13 cellular contexts compared by ENCODE assay signal in genomic region chr16:17784073-17784472, GRCh38.
DNase-seq lines count a peak whose midpoint lies in the region; ATAC-seq, FAIRE-seq and TF ChIP-seq lines count a peak whose summit lies in the region.
"Had no signal": no experiment of that assay in that cellular context is flagged by ENCODE, and none has a peak within 500 bp of the region (broad histone marks: within the 10 kb centered on the region; RNA-seq: fewer than 3 reads in every experiment).

No MANE protein-coding gene starts in this region.

- H3K4me1 Mint-ChIP-seq in mesothelial cell of epicardium = peaks cover 4% of the 10 kb centered on the region

- no peaks in the 10 kb centered on the region for H4K20me1 ChIP-seq in GM12878 (ENCODE audit: control insufficient read depth, insufficient read depth)

- no TSS peak for BruUV-seq in GM12878 (replicated peaks; lab: Mats Ljungman, UMichigan)

- no peaks in the 10 kb centered on the region for H3K9me3 ChIP-seq in GM12878 (replicated peaks; ENCODE audit: control insufficient read depth, insufficient read depth, low read length)
- no peaks in the 10 kb centered on the region for H3K9me3 ChIP-seq in esophagus squamous epithelium
- H3K9me3 ChIP-seq: left lung, suprapubic skin had no signal

- no peak overlapping the region for H3K4me3 ChIP-seq in NB4 (ENCODE audit: low read depth, low read length)
- H3K4me3 ChIP-seq in GM12878 = no peak overlapping the region
- no peak overlapping the region for H3K4me3 ChIP-seq in esophagus squamous epithelium
- H3K4me3 ChIP-seq: left lung, suprapubic skin had no signal

- H3K36me3 ChIP-seq in GM12878 (ENCODE audit: control insufficient read depth in 2 of 2, insufficient read depth in 2 of 2, low read length in 1 of 2) (no peaks in the 10 kb centered on the region), esophagus squamous epithelium (no peaks in the 10 kb centered on the region)
- H3K36me3 ChIP-seq: left lung, suprapubic skin had no signal

- TF ChIP-seq CTCF in NB4 (IDR thresholded peaks at IDR 0.05; ENCODE audit: low read depth, low read length) = no peak
- TF ChIP-seq CTCF in GM12878 (IDR thresholded peaks at IDR 0.05 in 2 of 3, conservative IDR thresholded peaks at IDR 0.05 in 1 of 3; ENCODE audit: control insufficient read depth in 2 of 3, extremely low read depth in 1 of 3, insufficient read depth in 1 of 3, low read depth in 3 of 3, low read length in 3 of 3) = no peak
- no peak for TF ChIP-seq CTCF in mesothelial cell of epicardium (IDR thresholded peaks at IDR 0.05; ENCODE audit: unreplicated experiment)
- TF ChIP-seq CTCF in esophagus squamous epithelium (IDR thresholded peaks at IDR 0.05) = no peak

- H3K27ac ChIP-seq in GM12878 (ENCODE audit: control insufficient read depth, insufficient read depth) (no peak overlapping the region), esophagus squamous epithelium (no peak overlapping the region)
- H3K27ac ChIP-seq: left lung, suprapubic skin had no signal

- H3K9ac ChIP-seq in GM12878 (ENCODE audit: control insufficient read depth, insufficient read depth, low read length) = no peak overlapping the region

- TF ChIP-seq EP300 in GM12878 (IDR thresholded peaks at IDR 0.05; ENCODE audit: borderline replicate concordance in 1 of 2, control insufficient read depth in 1 of 2, low read depth in 2 of 2, low read length in 2 of 2) = no peak

- CTCF ChIA-PET in GM12878 (lab: Yijun Ruan, JAX) = no interaction called here

- TF ChIP-seq RAD21 in GM12878 (IDR thresholded peaks at IDR 0.05; ENCODE audit: insufficient read depth, low read depth, low read length) = no peak

- no peak overlapping the region for H2AFZ ChIP-seq in GM12878 (ENCODE audit: control insufficient read depth, low read depth, low read length)

- H3K27ac Mint-ChIP-seq in mesothelial cell of epicardium = no peak overlapping the region
- H3K27ac Mint-ChIP-seq: activated T-cell treated with anti-CD3 and anti-CD28 coated beads, Interleukin-2, amount 50 U/mL, for 24 hours had no signal

- 30% methylated on average over 6 of the region's 6 CpGs for WGBS in GM12878 (ENCODE audit: insufficient coverage, insufficient replicate concordance, low lambda C conversion rate, missing lambda C conversion rate)
- 15 to 16% methylated on average over 6 of the region's 6 CpGs for WGBS in esophagus squamous epithelium, 2 donors

- SMC1A ChIA-PET in GM12878 (lab: Charles Lee; ENCODE audit: uncharacterized antibody, unreplicated experiment) = no interaction called here

- intact Hi-C loops in GM12878 (cut with micrococcal nuclease; ENCODE audit: unreplicated experiment) (no loop called here), esophagus squamous epithelium (cut with DNase I) (no loop called here)

- no peaks in the 10 kb centered on the region for H3K4me1 ChIP-seq in GM12878 (ENCODE audit: control insufficient read depth, insufficient read depth, low read length)
- no peaks in the 10 kb centered on the region for H3K4me1 ChIP-seq in esophagus squamous epithelium
- H3K4me1 ChIP-seq: left lung, suprapubic skin had no signal

- no peaks in the 10 kb centered on the region for H3K79me2 ChIP-seq in GM12878 (ENCODE audit: control insufficient read depth, insufficient read depth, low read length)

- H3K4me3 Mint-ChIP-seq in mesothelial cell of epicardium = no peak overlapping the region
- H3K4me3 Mint-ChIP-seq: activated T-cell treated with anti-CD3 and anti-CD28 coated beads, Interleukin-2, amount 50 U/mL, for 24 hours had no signal

- POLR2A ChIA-PET in GM12878 (lab: Charles Lee) = no interaction called here

- TF ChIP-seq POLR2A in NB4 (IDR thresholded peaks at IDR 0.05; ENCODE audit: extremely low read depth, insufficient read length) (no peak), GM12878 (IDR thresholded peaks at IDR 0.05; ENCODE audit: low read depth, low read length) (no peak), esophagus squamous epithelium (IDR thresholded peaks at IDR 0.05) (no peak)

- no peaks in the 10 kb centered on the region for H3K36me3 Mint-ChIP-seq in mesothelial cell of epicardium

- no peak overlapping the region for H3K4me2 ChIP-seq in GM12878 (ENCODE audit: control insufficient read depth, insufficient read depth)

- no peak for FAIRE-seq in GM12878 (lab: Jason Lieb, UNC)
- FAIRE-seq: bronchial epithelial cell, TTC549 had no signal

- ATAC-seq in GM12878 = no peak
- ATAC-seq: left lung had no signal

- DNase-seq in H4 (ENCODE audit: low spot score) (peak; percentile 26), NB4 (ENCODE audit: low read depth) (peak; percentile 62), GM12878 (ENCODE audit: low read depth, low spot score) (no peak), mesothelial cell of epicardium (ENCODE audit: low spot score in 2 of 2, unreplicated experiment in 2 of 2) (peak; percentile 25 to 46), NCI-H146 treated with DMSO at 0.1 percent for 48 hours (lab: John Stamatoyannopoulos, UW; ENCODE audit: unreplicated experiment) (no peak), HuH-7.5 (ENCODE audit: low spot score) (no peak), esophagus squamous epithelium (lab: John Stamatoyannopoulos, UW) (no peak)
- DNase-seq: activated T-cell treated with anti-CD3 and anti-CD28 coated beads, Interleukin-2, amount 50 U/mL, for 24 hours; left lung; stimulated activated CD4-positive, alpha-beta T cell treated with anti-CD3 and anti-CD28 coated beads, Interleukin-4, amount 100 ng/mL, for 24 hours had no signal

- in situ Hi-C loops in GM12878 (cut with MboI) = no loop called here

- H3K9me3 Mint-ChIP-seq in mesothelial cell of epicardium = no peaks in the 10 kb centered on the region
- H3K9me3 Mint-ChIP-seq: activated T-cell treated with anti-CD3 and anti-CD28 coated beads, Interleukin-2, amount 50 U/mL, for 24 hours had no signal

- H3K27me3 ChIP-seq in GM12878 (replicated peaks in 1 of 2; ENCODE audit: control insufficient read depth in 2 of 2, insufficient read depth in 2 of 2, low read length in 1 of 2) = no peaks in the 10 kb centered on the region
- H3K27me3 ChIP-seq in esophagus squamous epithelium = peaks cover 0 to 20% (median 0%) of the 10 kb centered on the region in 4 donors

- H3K27me3 Mint-ChIP-seq in mesothelial cell of epicardium (ENCODE audit: low read depth) = peaks cover 32% of the 10 kb centered on the region

- RAD21 ChIA-PET in GM12878 (lab: Charles Lee; ENCODE audit: unreplicated experiment) = no interaction called here

TF ChIP-seq in GM12878, 131 proteins besides CTCF, POLR2A, EP300 and RAD21:
- TF ChIP-seq PML (IDR thresholded peaks at IDR 0.05; ENCODE audit: low read length) (no peak), SREBF2 (IDR thresholded peaks at IDR 0.05; ENCODE audit: low read length) (no peak), ELK1 (IDR thresholded peaks at IDR 0.05; ENCODE audit: low read depth, low read length) (no peak), CREB1 (IDR thresholded peaks at IDR 0.05; ENCODE audit: low read depth) (no peak), NFIC (IDR thresholded peaks at IDR 0.05; ENCODE audit: low read depth, low read length) (no peak), ZNF274 (IDR thresholded peaks at IDR 0.05; ENCODE audit: insufficient read depth, insufficient read length) (no peak), REST (IDR thresholded peaks at IDR 0.05; ENCODE audit: low read depth, low read length) (peak; percentile 80)

Comparison
In these comparisons a context has a peak if more than half of its experiments do, and no peak if none do; other contexts are left out.
1. DNase-seq: peak in H4 (single experiment), NB4 (single experiment) and mesothelial cell of epicardium (2 of 2); none in GM12878 (single experiment), NCI-H146 treated with DMSO at 0.1 percent for 48 hours (single experiment), HuH-7.5 (single experiment) and esophagus squamous epithelium (single experiment).